In the genomic region with DNA sequence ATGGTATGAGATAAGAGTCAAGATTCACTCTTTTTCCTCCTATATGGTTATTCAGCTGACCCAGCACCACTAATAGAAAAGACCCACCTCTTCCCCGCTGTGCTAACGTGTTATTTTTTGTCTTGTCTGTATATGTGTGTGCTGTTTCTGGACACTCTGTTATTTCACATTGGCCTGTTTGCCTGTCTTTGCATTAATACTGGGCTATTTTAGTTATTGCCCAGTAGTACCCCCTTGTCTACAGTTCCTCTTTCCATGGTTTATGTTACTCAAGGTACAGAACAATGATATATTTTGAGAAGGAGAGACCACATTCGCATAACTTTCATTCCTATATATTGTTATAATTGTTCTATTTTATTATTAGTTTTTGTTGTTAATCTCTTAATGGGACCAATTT, we compare ENCODE assay signal across 26 cellular contexts.
DNase-seq lines count a peak whose midpoint lies in the region; ATAC-seq and TF ChIP-seq lines count a peak whose summit lies in the region.
"Had no signal": no experiment of that assay in that cellular context is flagged by ENCODE, and none has a peak within 500 bp of the region (broad histone marks: within the 10 kb centered on the region; RNA-seq: fewer than 3 reads in every experiment).

No MANE protein-coding gene starts in this region.

- H3K4me2 ChIP-seq in OCI-LY3 (ENCODE audit: low read length) = 0 out of 2 replicates have a peak overlapping the region, but pooled peaks have one; percentile 3

- H3K9me3 Mint-ChIP-seq in MCF 10A (ENCODE audit: unreplicated experiment) = no peaks in the 10 kb centered on the region
- H3K9me3 Mint-ChIP-seq in stimulated activated naive B cell treated with anti-CD40 and anti-IgM and Interleukin-4, amounts not matched to agents 10 μg/mL and 1 μg/mL and 100 μg/mL, for 72 hours = peaks cover 13% of the 10 kb centered on the region in 2 donors

- ATAC-seq in stimulated activated naive B cell treated with anti-CD40 and anti-IgM and Interleukin-4, amounts not matched to agents 10 μg/mL and 1 μg/mL and 100 μg/mL, for 72 hours (replicated peaks) = peak; percentile 41 to 50
- no peak for ATAC-seq in HG02571 (IDR thresholded peaks at IDR 0.05; ENCODE audit: unreplicated experiment)
- ATAC-seq in HG02981 (IDR thresholded peaks at IDR 0.05; ENCODE audit: unreplicated experiment) = no peak
- ATAC-seq: left lobe of liver, T-helper 17 cell had no signal

- H3K4me3 ChIP-seq in breast epithelium (no peak overlapping the region), OCI-LY3 (ENCODE audit: low read length) (no peak overlapping the region)
- H3K4me3 ChIP-seq: SK-N-MC, thoracic aorta, vagina had no signal

- no peak for DNase-seq in MCF 10A (ENCODE audit: unreplicated experiment)
- no peak for DNase-seq in breast epithelium (ENCODE audit: low spot score in 2 of 2)
- no peak for DNase-seq in epithelial cell of prostate (ENCODE audit: low read depth, low spot score)
- DNase-seq in stimulated activated naive B cell treated with anti-CD40 and anti-IgM and Interleukin-4, amounts not matched to agents 10 μg/mL and 1 μg/mL and 100 μg/mL, for 72 hours = no peak
- no peak for DNase-seq in DMS 273 treated with DMSO at 0.1 percent for 48 hours (lab: John Stamatoyannopoulos, UW)
- DNase-seq: activated CD4-positive, alpha-beta T cell treated with anti-CD3 and anti-CD28 coated beads for 48 hours; activated naive CD4-positive, alpha-beta T cell treated with anti-CD3 and anti-CD28 coated beads, Interleukin-2, amount 50 U/mL, for 16 hours; anterior cingulate cortex; C1 segment of cervical spinal cord; caudate nucleus; GOT3; KBM-7; NCI-H1694 treated with DMSO at 0.1 percent for 48 hours; NCI-H526; occipital lobe; retina; stimulated activated CD4-positive, alpha-beta T cell treated with anti-CD3 and anti-CD28 coated beads, Interleukin-2, amount 100 ng/mL, for 48 hours; stimulated activated naive CD4-positive, alpha-beta T cell; T-helper 17 cell had no signal

- H3K27me3 ChIP-seq in breast epithelium (no peaks in the 10 kb centered on the region), OCI-LY3 (ENCODE audit: low read depth, low read length) (peaks cover 65% of the 10 kb centered on the region)
- H3K27me3 ChIP-seq: vagina had no signal

- no peak overlapping the region for H3K4me3 Mint-ChIP-seq in MCF 10A (ENCODE audit: unreplicated experiment)
- H3K4me3 Mint-ChIP-seq in stimulated activated naive B cell treated with anti-CD40 and anti-IgM and Interleukin-4, amounts not matched to agents 10 μg/mL and 1 μg/mL and 100 μg/mL, for 72 hours = peak overlapping the region; percentile 58 to 66
- H3K4me3 Mint-ChIP-seq: T-helper 17 cell had no signal

- TF ChIP-seq POLR2A in breast epithelium (IDR thresholded peaks at IDR 0.05) = no peak

- no peak overlapping the region for H3K27ac ChIP-seq in breast epithelium
- no peak overlapping the region for H3K27ac ChIP-seq in OCI-LY3 (ENCODE audit: low read length)
- H3K27ac ChIP-seq in epithelial cell of prostate = peak overlapping the region; percentile 81
- H3K27ac ChIP-seq: SK-N-MC, thoracic aorta, vagina had no signal

- no peaks in the 10 kb centered on the region for H3K36me3 Mint-ChIP-seq in MCF 10A (ENCODE audit: insufficient read depth, unreplicated experiment)
- H3K36me3 Mint-ChIP-seq in stimulated activated naive B cell treated with anti-CD40 and anti-IgM and Interleukin-4, amounts not matched to agents 10 μg/mL and 1 μg/mL and 100 μg/mL, for 72 hours = peaks cover 0 to 9% of the 10 kb centered on the region in 2 donors

- H3K9me3 ChIP-seq in breast epithelium (no peaks in the 10 kb centered on the region), OCI-LY3 (ENCODE audit: insufficient read depth, low read length) (no peaks in the 10 kb centered on the region)
- H3K9me3 ChIP-seq: thoracic aorta, vagina had no signal

- no peak overlapping the region for H3K9ac ChIP-seq in OCI-LY3 (ENCODE audit: low read length)

- peak overlapping the region; percentile 83 for H3K27ac Mint-ChIP-seq in MCF 10A (ENCODE audit: low read depth, unreplicated experiment)
- H3K27ac Mint-ChIP-seq in stimulated activated naive B cell treated with anti-CD40 and anti-IgM and Interleukin-4, amounts not matched to agents 10 μg/mL and 1 μg/mL and 100 μg/mL, for 72 hours = peak overlapping the region; percentile 68
- H3K27ac Mint-ChIP-seq: T-helper 17 cell had no signal

- intact Hi-C loops in MCF 10A (cut with micrococcal nuclease) = no loop called here
- intact Hi-C loops in breast epithelium (cut with DNase I; ENCODE audit: low total_unique reads) = no loop called here

- no TSS peak for BruUV-seq in MCF 10A (replicated peaks; lab: Mats Ljungman, UMichigan)

- TF ChIP-seq CTCF in MCF 10A (IDR thresholded peaks at IDR 0.05; ENCODE audit: unreplicated experiment) (no peak), breast epithelium (IDR thresholded peaks at IDR 0.05) (no peak), OCI-LY3 (IDR thresholded peaks at IDR 0.05; ENCODE audit: low read depth, low read length) (no peak)

- CTCF ChIA-PET in MCF 10A (lab: Yijun Ruan, JAX) = no interaction called here

- no peaks in the 10 kb centered on the region for H3K27me3 Mint-ChIP-seq in MCF 10A (ENCODE audit: insufficient read depth, unreplicated experiment)
- H3K27me3 Mint-ChIP-seq in stimulated activated naive B cell treated with anti-CD40 and anti-IgM and Interleukin-4, amounts not matched to agents 10 μg/mL and 1 μg/mL and 100 μg/mL, for 72 hours = no peaks in the 10 kb centered on the region
- H3K27me3 Mint-ChIP-seq: T-helper 17 cell had no signal

- no peaks in the 10 kb centered on the region; the same call in 1 of the 2 replicates for H4K20me1 ChIP-seq in OCI-LY3 (ENCODE audit: insufficient read depth, low read length)

- POLR2A ChIA-PET in MCF 10A (lab: Yijun Ruan, JAX) = interaction anchor here (1.1 to 2.0 kb wide), 2 partner anchors 40 to 75 kb away, joined by 3 to 9 read pairs; no protein-coding TSS in a partner anchor

- H3K36me3 ChIP-seq in breast epithelium (no peaks in the 10 kb centered on the region), OCI-LY3 (replicated peaks; ENCODE audit: low read depth, low read length) (no peaks in the 10 kb centered on the region)
- H3K36me3 ChIP-seq: thoracic aorta, vagina had no signal

- H3K4me1 ChIP-seq in breast epithelium (no peaks in the 10 kb centered on the region), OCI-LY3 (ENCODE audit: low read length) (peaks cover 23% of the 10 kb centered on the region)

- H2AFZ ChIP-seq in OCI-LY3 (ENCODE audit: low read depth, low read length) = no peak overlapping the region

- H3K4me1 Mint-ChIP-seq in MCF 10A (ENCODE audit: insufficient read depth, unreplicated experiment) = peaks cover 33% of the 10 kb centered on the region
- peaks cover 36 to 70% of the 10 kb centered on the region in 2 donors for H3K4me1 Mint-ChIP-seq in stimulated activated naive B cell treated with anti-CD40 and anti-IgM and Interleukin-4, amounts not matched to agents 10 μg/mL and 1 μg/mL and 100 μg/mL, for 72 hours

- H3K79me2 ChIP-seq in OCI-LY3 (ENCODE audit: low read length) = no peaks in the 10 kb centered on the region

Comparison
In these comparisons a context has a peak if more than half of its experiments do, and no peak if none do; other contexts are left out.
1. ATAC-seq: peak in stimulated activated naive B cell treated with anti-CD40 and anti-IgM and Interleukin-4, amounts not matched to agents 10 μg/mL and 1 μg/mL and 100 μg/mL, for 72 hours (2 of 2); none in HG02571 (single experiment) and HG02981 (single experiment).